Comparison of ENCODE assay signal across 8 cellular contexts in genomic region chr12:109461846-109462766, GRCh38. TPM values are rescaled to one million over a fixed set of nuclear protein-coding genes. Genes with fewer than 3 reads are reported as not detected.
DNase-seq lines count a peak whose midpoint lies in the region; ATAC-seq and TF ChIP-seq lines count a peak whose summit lies in the region.

No MANE protein-coding gene starts in this region.

- peaks cover 5% of the 10 kb centered on the region for H3K36me3 Mint-ChIP-seq in activated CD8-positive, alpha-beta memory T cell treated with anti-CD3 and anti-CD28 coated beads, Interleukin-2, amount 10 ng/mL, durations not matched to agents 7 days and 5 days

- no peaks in the 10 kb centered on the region for H3K9me3 Mint-ChIP-seq in activated CD8-positive, alpha-beta memory T cell treated with anti-CD3 and anti-CD28 coated beads, Interleukin-2, amount 10 ng/mL, durations not matched to agents 7 days and 5 days (ENCODE audit: low read depth)

- peak overlapping the region; percentile 86 for H3K27ac ChIP-seq in caudate nucleus (ENCODE audit: low read depth, low read length)

- CTCF ChIA-PET in activated CD8-positive, alpha-beta memory T cell treated with anti-CD3 and anti-CD28 coated beads, Interleukin-2, amount 10 ng/mL, durations not matched to agents 7 days and 5 days (lab: Charles Lee), result interaction anchor here (0.7 kb wide), 1 partner anchor 29 kb away, joined by 3 read pairs; no protein-coding TSS in a partner anchor

- DNase-seq in activated CD8-positive, alpha-beta memory T cell treated with anti-CD3 and anti-CD28 coated beads, Interleukin-2, amount 10 ng/mL, durations not matched to agents 7 days and 5 days, result no peak
- no peak for DNase-seq in activated CD8-positive, alpha-beta memory T cell treated with anti-CD3 and anti-CD28 coated beads, Interleukin-2, amount 50 U/mL, for 48 hours
- DNase-seq in caudate nucleus (lab: John Stamatoyannopoulos, UW) (peak in 10 of 61 donors; percentile 4 to 28 (median 16)), left colon (peak; percentile 84 to 91), stromal cell of bone marrow (ENCODE audit: low read depth) (peak; percentile 96), GM10266 (ENCODE audit: extremely low spot score) (no peak), DMS 273 (lab: John Stamatoyannopoulos, UW; ENCODE audit: unreplicated experiment) (no peak)

- peak overlapping the region; percentile 84 for H3K27ac Mint-ChIP-seq in activated CD8-positive, alpha-beta memory T cell treated with anti-CD3 and anti-CD28 coated beads, Interleukin-2, amount 10 ng/mL, durations not matched to agents 7 days and 5 days

- peaks cover 42% of the 10 kb centered on the region for H3K4me1 Mint-ChIP-seq in activated CD8-positive, alpha-beta memory T cell treated with anti-CD3 and anti-CD28 coated beads, Interleukin-2, amount 10 ng/mL, durations not matched to agents 7 days and 5 days

- H3K27me3 Mint-ChIP-seq in activated CD8-positive, alpha-beta memory T cell treated with anti-CD3 and anti-CD28 coated beads, Interleukin-2, amount 10 ng/mL, durations not matched to agents 7 days and 5 days, result no peaks in the 10 kb centered on the region

- H3K4me3 Mint-ChIP-seq in activated CD8-positive, alpha-beta memory T cell treated with anti-CD3 and anti-CD28 coated beads, Interleukin-2, amount 10 ng/mL, durations not matched to agents 7 days and 5 days, result no peak overlapping the region

- intact Hi-C loops in left colon (cut with DNase I, micrococcal nuclease), result no loop called here

- ATAC-seq in activated CD8-positive, alpha-beta memory T cell treated with anti-CD3 and anti-CD28 coated beads, Interleukin-2, amount 10 ng/mL, durations not matched to agents 7 days and 5 days, result no peak
- ATAC-seq in left colon (peak; percentile 76), HG03378 (IDR thresholded peaks at IDR 0.05; ENCODE audit: unreplicated experiment) (no peak)

- no peak for TF ChIP-seq CTCF in GM10266 (IDR thresholded peaks at IDR 0.05; ENCODE audit: control insufficient read depth, insufficient read depth, low read depth, missing control alignments)

RNA-seq across cellular contexts. Expression of gene KCTD10, which starts 15.0 kb away (rescaled TPM):
- total RNA-seq in activated CD8-positive, alpha-beta memory T cell treated with anti-CD3 and anti-CD28 coated beads, Interleukin-2, amount 10 ng/mL, durations not matched to agents 7 days and 5 days, result 10 to 100 TPM; 27.2 to 43.2 TPM
- total RNA-seq in left colon, result 10 to 100 TPM; 62.8 to 86.8 TPM

RNA-seq across cellular contexts. Expression of gene UBE3B, which starts 15.3 kb away (rescaled TPM):
- total RNA-seq in activated CD8-positive, alpha-beta memory T cell treated with anti-CD3 and anti-CD28 coated beads, Interleukin-2, amount 10 ng/mL, durations not matched to agents 7 days and 5 days, result 10 to 100 TPM; 36.6 to 39.0 TPM
- 10 to 100 TPM; 47.7 to 50.7 TPM for total RNA-seq in left colon

Comparison
In these comparisons a context has a peak if more than half of its experiments do, and no peak if none do; other contexts are left out.
1. DNase-seq: peak in left colon (2 of 2) and stromal cell of bone marrow (single experiment); none in activated CD8-positive, alpha-beta memory T cell treated with anti-CD3 and anti-CD28 coated beads, Interleukin-2, amount 10 ng/mL, durations not matched to agents 7 days and 5 days (single experiment), activated CD8-positive, alpha-beta memory T cell treated with anti-CD3 and anti-CD28 coated beads, Interleukin-2, amount 50 U/mL, for 48 hours (single experiment), GM10266 (single experiment) and DMS 273 (single experiment).